8 cellular contexts compared by ENCODE assay signal in genomic region chr5:38265546-38266179, GRCh38. TPM values are rescaled to one million over a fixed set of nuclear protein-coding genes. Genes with fewer than 3 reads are reported as not detected.
DNase-seq lines count a peak whose midpoint lies in the region; ATAC-seq and TF ChIP-seq lines count a peak whose summit lies in the region.

No MANE protein-coding gene starts in this region.

- H3K9me3 Mint-ChIP-seq in activated naive CD8-positive, alpha-beta T cell treated with anti-CD3 and anti-CD28 coated beads, Interleukin-2, amount 50 U/mL, for 24 hours: no peaks in the 10 kb centered on the region

- H3K4me1 ChIP-seq in OCI-LY7 (ENCODE audit: insufficient read depth, low read length, poor library complexity, severe bottlenecking) (no peaks in the 10 kb centered on the region), right atrium auricular region (no peaks in the 10 kb centered on the region)

- H3K4me3 ChIP-seq in OCI-LY7 (ENCODE audit: low read depth, low read length, poor library complexity, severe bottlenecking) (no peak overlapping the region), right atrium auricular region (no peak overlapping the region)

- H3K27me3 ChIP-seq in right atrium auricular region: no peaks in the 10 kb centered on the region

- H3K27ac Mint-ChIP-seq in activated naive CD8-positive, alpha-beta T cell treated with anti-CD3 and anti-CD28 coated beads, Interleukin-2, amount 50 U/mL, for 24 hours: no peak overlapping the region

- BruUV-seq in OCI-LY7 (replicated peaks; lab: Mats Ljungman, UMichigan): no TSS peak

- H3K4me3 Mint-ChIP-seq in activated naive CD8-positive, alpha-beta T cell treated with anti-CD3 and anti-CD28 coated beads, Interleukin-2, amount 50 U/mL, for 24 hours: no peak overlapping the region

- DNase-seq in DMS 273 treated with DMSO at 0.1 percent for 48 hours (lab: John Stamatoyannopoulos, UW) (peak; percentile 7), OCI-LY7 (ENCODE audit: low spot score) (peak; percentile 50), right atrium auricular region (ENCODE audit: low spot score) (peak; percentile 70), smooth muscle cell of the brain vasculature (ENCODE audit: low read depth, low spot score) (peak; percentile 28), DMS79 (lab: John Stamatoyannopoulos, UW) (no peak)
- DNase-seq in activated naive CD8-positive, alpha-beta T cell treated with anti-CD3 and anti-CD28 coated beads, Interleukin-2, amount 50 U/mL, for 24 hours: peak; percentile 58

- H3K79me2 ChIP-seq in OCI-LY7 (ENCODE audit: insufficient read depth, low read depth, low read length): no peaks in the 10 kb centered on the region

- no peaks in the 10 kb centered on the region for H3K4me1 Mint-ChIP-seq in activated naive CD8-positive, alpha-beta T cell treated with anti-CD3 and anti-CD28 coated beads, Interleukin-2, amount 50 U/mL, for 24 hours

- peaks cover 29% of the 10 kb centered on the region for H3K27me3 Mint-ChIP-seq in activated naive CD8-positive, alpha-beta T cell treated with anti-CD3 and anti-CD28 coated beads, Interleukin-2, amount 50 U/mL, for 24 hours

- H3K4me2 ChIP-seq in OCI-LY7 (ENCODE audit: low read length): no peak overlapping the region

- no peaks in the 10 kb centered on the region for H3K9me2 ChIP-seq in OCI-LY7 (ENCODE audit: insufficient read depth, low read length)

- H3K36me3 ChIP-seq in OCI-LY7 (ENCODE audit: insufficient read depth, low read length) (no peaks in the 10 kb centered on the region), right atrium auricular region (no peaks in the 10 kb centered on the region)

- TF ChIP-seq CTCF in OCI-LY7 (conservative IDR thresholded peaks at IDR 0.05; ENCODE audit: low read length) (peak; percentile 86), right atrium auricular region (IDR thresholded peaks at IDR 0.05) (peak in 1 of 2 donors; percentile 83)

- POLR2A ChIA-PET in OCI-LY7 (lab: Charles Lee): no interaction called here

- CTCF ChIA-PET in OCI-LY7 (lab: Charles Lee; ENCODE audit: unreplicated experiment): no interaction called here

- intact Hi-C loops in OCI-LY7 (cut with micrococcal nuclease; ENCODE audit: unreplicated experiment): no loop called here

- no peak overlapping the region for H3K27ac ChIP-seq in OCI-LY7 (ENCODE audit: low read depth, low read length, poor library complexity, severe bottlenecking)
- H3K27ac ChIP-seq in right atrium auricular region: no peak overlapping the region

- ATAC-seq in GM19324 (IDR thresholded peaks at IDR 0.05; ENCODE audit: low FRiP score, unreplicated experiment) (peak; percentile 80), HG03460 (IDR thresholded peaks at IDR 0.05; ENCODE audit: unreplicated experiment) (peak; percentile 81)
- ATAC-seq in activated naive CD8-positive, alpha-beta T cell treated with anti-CD3 and anti-CD28 coated beads, Interleukin-2, amount 50 U/mL, for 24 hours: peak; percentile 49

- no peaks in the 10 kb centered on the region for H3K9me3 ChIP-seq in OCI-LY7 (ENCODE audit: low read length)
- no peaks in the 10 kb centered on the region for H3K9me3 ChIP-seq in right atrium auricular region

- no peaks in the 10 kb centered on the region for H4K20me1 ChIP-seq in OCI-LY7 (ENCODE audit: insufficient read depth, low read length)

- no peaks in the 10 kb centered on the region for H3K36me3 Mint-ChIP-seq in activated naive CD8-positive, alpha-beta T cell treated with anti-CD3 and anti-CD28 coated beads, Interleukin-2, amount 50 U/mL, for 24 hours (ENCODE audit: low read depth)

- H2AFZ ChIP-seq in OCI-LY7 (ENCODE audit: low read length): no peak overlapping the region

RNA-seq across cellular contexts. Expression of gene EGFLAM, which starts 7.3 kb away (rescaled TPM):
- total RNA-seq in OCI-LY7 (2014; rRNA removed; shearing (Covaris generic)): not detected in 2 replicates
- total RNA-seq in OCI-LY7 (2022) (not detected in 2 replicates), right atrium auricular region (1 to 10 TPM; 2.2 to 8.8 TPM)
